In genomic region chr17:40500709-40501108, GRCh38 we compare ENCODE assay signal across 28 cellular contexts. TPM values are rescaled to one million over a fixed set of nuclear protein-coding genes. Genes with fewer than 3 reads are reported as not detected.
A peak's percentile ranks its signal among the peaks of the same experiment; 100 is the strongest.
DNase-seq lines count a peak whose midpoint lies in the region; ATAC-seq and TF ChIP-seq lines count a peak whose summit lies in the region.
"Had no signal": no experiment of that assay in that cellular context is flagged by ENCODE, and none has a peak within 500 bp of the region (broad histone marks: within the 10 kb centered on the region; RNA-seq: fewer than 3 reads in every experiment).

No MANE protein-coding gene starts in this region.

- peak overlapping the region; percentile 99 for H3K4me2 ChIP-seq in HCT116 (ENCODE audit: low read length)
- H3K4me2 ChIP-seq in mesendoderm (ENCODE audit: low read length): no peak overlapping the region
- H3K4me2 ChIP-seq: hepatocyte, KMS-11 had no signal

- TF ChIP-seq EP300 in suprapubic skin (IDR thresholded peaks at IDR 0.05): no peak

- H3K27ac ChIP-seq in HCT116 (ENCODE audit: low read depth, low read length) (peak overlapping the region; percentile 41), mesendoderm (ENCODE audit: low read depth, low read length) (no peak overlapping the region), suprapubic skin (peak overlapping the region; percentile 91)
- H3K27ac ChIP-seq: adrenal gland, brain microvascular endothelial cell, hepatocyte, KMS-11, upper lobe of right lung had no signal

- peak overlapping the region; percentile 49 for H3K4ac ChIP-seq in mesendoderm (ENCODE audit: low read depth, low read length)

- intact Hi-C loops in HCT116 (cut with micrococcal nuclease): no loop called here

- H3K9me3 Mint-ChIP-seq in chondrocyte (ENCODE audit: low read depth): no peaks in the 10 kb centered on the region
- H3K9me3 Mint-ChIP-seq in activated CD4-positive, alpha-beta T cell treated with anti-CD3 and anti-CD28 coated beads, Interleukin-2, amount 10 ng/mL, durations not matched to agents 7 days and 5 days: no peaks in the 10 kb centered on the region
- H3K9me3 Mint-ChIP-seq: activated T-cell treated with anti-CD3 and anti-CD28 coated beads, Interleukin-2, amount 50 U/mL, for 24 hours; immature natural killer cell; stimulated activated naive CD8-positive, alpha-beta T cell treated with anti-CD3 and anti-CD28 coated beads, Interleukin-15, Interleukin-2, amounts not matched to agents 100 ng/mL and 50 ng/mL, for 24 hours had no signal

- H3K9ac ChIP-seq in HCT116 (ENCODE audit: low read length) (peak overlapping the region; percentile 73), mesendoderm (ENCODE audit: low read length) (peak overlapping the region; percentile 72)
- H3K9ac ChIP-seq: KMS-11 had no signal

- H3K36me3 Mint-ChIP-seq in chondrocyte (ENCODE audit: low read depth): no peaks in the 10 kb centered on the region
- no peaks in the 10 kb centered on the region for H3K36me3 Mint-ChIP-seq in activated CD4-positive, alpha-beta T cell treated with anti-CD3 and anti-CD28 coated beads, Interleukin-2, amount 10 ng/mL, durations not matched to agents 7 days and 5 days (ENCODE audit: low read depth)
- H3K36me3 Mint-ChIP-seq: CD14-positive monocyte, immature natural killer cell had no signal

- H3K27me3 Mint-ChIP-seq in chondrocyte (ENCODE audit: low read depth): no peaks in the 10 kb centered on the region
- peaks cover 5% of the 10 kb centered on the region for H3K27me3 Mint-ChIP-seq in activated CD4-positive, alpha-beta T cell treated with anti-CD3 and anti-CD28 coated beads, Interleukin-2, amount 10 ng/mL, durations not matched to agents 7 days and 5 days

- no peak for TF ChIP-seq RAD21 in HCT116 (IDR thresholded peaks at IDR 0.05; ENCODE audit: low read depth)

- peaks cover 1% of the 10 kb centered on the region for H3K79me1 ChIP-seq in mesendoderm (ENCODE audit: low read length)

- DNase-seq in HCT116 (ENCODE audit: low read depth, low spot score): no peak
- DNase-seq in chondrocyte (ENCODE audit: low spot score): peak; percentile 72
- DNase-seq in mesendoderm: no peak
- peak in 1 of 2 donors; percentile 61 for DNase-seq in suprapubic skin (ENCODE audit: low spot score in 2 of 2)
- no peak for DNase-seq in GM20000 (ENCODE audit: low spot score)
- no peak for DNase-seq in activated CD4-positive, alpha-beta T cell treated with anti-CD3 and anti-CD28 coated beads, Interleukin-2, amount 10 ng/mL, durations not matched to agents 7 days and 5 days
- DNase-seq in GM19240 (ENCODE audit: insufficient read length, low spot score): no peak
- DNase-seq: activated naive CD4-positive, alpha-beta T cell; activated T-cell treated with anti-CD3 and anti-CD28 coated beads, Interleukin-2, amount 50 U/mL, for 24 hours; adrenal gland; brain microvascular endothelial cell; immature natural killer cell; left ventricle myocardium superior; MV-4-11; NCI-H1694; NCI-H774; Right ventricle myocardium superior; stimulated activated CD4-positive, alpha-beta T cell treated with anti-CD3 and anti-CD28 coated beads, Interleukin-4, amount 100 ng/mL, for 4 hours; T1000; upper lobe of right lung had no signal

- H2AFZ ChIP-seq in HCT116 (ENCODE audit: low read depth, low read length, poor library complexity, severe bottlenecking): no peak overlapping the region
- H2AFZ ChIP-seq: hepatocyte had no signal

- H3K56ac ChIP-seq in mesendoderm (ENCODE audit: low read length): peak overlapping the region; percentile 91

- H3K18ac ChIP-seq in mesendoderm (ENCODE audit: low read length): peak overlapping the region; percentile 46

- H2AK5ac ChIP-seq in mesendoderm (ENCODE audit: low read length): peak overlapping the region; percentile 57

- peak; percentile 5; the same call in 1 of the 2 replicates for ATAC-seq in HCT116
- no peak for ATAC-seq in GM18861 (IDR thresholded peaks at IDR 0.05; ENCODE audit: unreplicated experiment)
- ATAC-seq: activated CD4-positive, CD25-positive, alpha-beta regulatory T cell treated with anti-CD3 and anti-CD28 coated beads, Interleukin-2, amount 50 U/mL, for 24 hours had no signal

- H3K4me3 Mint-ChIP-seq in chondrocyte (ENCODE audit: unreplicated experiment): no peak overlapping the region
- H3K4me3 Mint-ChIP-seq in activated CD4-positive, alpha-beta T cell treated with anti-CD3 and anti-CD28 coated beads, Interleukin-2, amount 10 ng/mL, durations not matched to agents 7 days and 5 days: no peak overlapping the region
- H3K4me3 Mint-ChIP-seq: activated T-cell treated with anti-CD3 and anti-CD28 coated beads, Interleukin-2, amount 50 U/mL, for 24 hours; immature natural killer cell; stimulated activated naive CD8-positive, alpha-beta T cell treated with anti-CD3 and anti-CD28 coated beads, Interleukin-15, Interleukin-2, amounts not matched to agents 100 ng/mL and 50 ng/mL, for 24 hours had no signal

- H4K20me1 ChIP-seq in HCT116 (ENCODE audit: insufficient read depth): no peaks in the 10 kb centered on the region

- WGBS in mesendoderm (ENCODE audit: extremely low coverage, insufficient coverage, low lambda C conversion rate): no CpG with 5 or more reads among the region's 10 CpGs
- WGBS in suprapubic skin: 60% methylated on average over 9 of the region's 10 CpGs

- H3K4me3 ChIP-seq in HCT116 (replicated peaks in 1 of 2; ENCODE audit: low read depth in 1 of 2, low read length in 2 of 2): peak overlapping the region; percentile 79 to 80
- no peak overlapping the region for H3K4me3 ChIP-seq in mesendoderm (ENCODE audit: low read length)
- H3K4me3 ChIP-seq in suprapubic skin: peak overlapping the region; percentile 59
- H3K4me3 ChIP-seq: adrenal gland, HAP-1, hepatocyte, mucosa of descending colon, upper lobe of right lung had no signal

- H3K27ac Mint-ChIP-seq in chondrocyte (ENCODE audit: unreplicated experiment): no peak overlapping the region
- H3K27ac Mint-ChIP-seq in activated CD4-positive, alpha-beta T cell treated with anti-CD3 and anti-CD28 coated beads, Interleukin-2, amount 10 ng/mL, durations not matched to agents 7 days and 5 days: no peak overlapping the region
- H3K27ac Mint-ChIP-seq: activated T-cell treated with anti-CD3 and anti-CD28 coated beads, Interleukin-2, amount 50 U/mL, for 24 hours; immature natural killer cell; stimulated activated naive CD8-positive, alpha-beta T cell treated with anti-CD3 and anti-CD28 coated beads, Interleukin-15, Interleukin-2, amounts not matched to agents 100 ng/mL and 50 ng/mL, for 24 hours had no signal

- H3K23ac ChIP-seq in mesendoderm (ENCODE audit: low read length): no peak overlapping the region

- H4K8ac ChIP-seq in mesendoderm (ENCODE audit: low read depth, low read length): no peak overlapping the region

- H3K27me3 ChIP-seq in HCT116 (ENCODE audit: insufficient read depth, low read length): no peaks in the 10 kb centered on the region
- H3K27me3 ChIP-seq in mesendoderm (ENCODE audit: insufficient read depth, low read length, poor library complexity): no peaks in the 10 kb centered on the region
- H3K27me3 ChIP-seq in suprapubic skin: no peaks in the 10 kb centered on the region
- H3K27me3 ChIP-seq: adrenal gland, brain microvascular endothelial cell, hepatocyte, upper lobe of right lung had no signal

- H4K5ac ChIP-seq in mesendoderm (ENCODE audit: low read length): no peak overlapping the region

- BruUV-seq in HCT116 (replicated peaks; lab: Mats Ljungman, UMichigan): no TSS peak

- CTCF ChIA-PET in HCT116 (lab: Charles Lee): interaction anchor here (1.7 to 3.0 kb wide), 3 partner anchors 24 to 59 kb away, joined by 5 to 17 read pairs (median 6); no protein-coding TSS in a partner anchor
- CTCF ChIA-PET in activated CD4-positive, alpha-beta T cell treated with anti-CD3 and anti-CD28 coated beads, Interleukin-2, amount 10 ng/mL, durations not matched to agents 7 days and 5 days (lab: Charles Lee): interaction anchor here (1.2 kb wide), 1 partner anchor 28 kb away, joined by 3 read pairs; no protein-coding TSS in a partner anchor

- H3K9me3 ChIP-seq in HCT116 (ENCODE audit: control insufficient read depth in 1 of 2, insufficient read depth in 1 of 2, low read depth in 1 of 2, low read length in 2 of 2): no peaks in the 10 kb centered on the region
- no peaks in the 10 kb centered on the region for H3K9me3 ChIP-seq in suprapubic skin
- H3K9me3 ChIP-seq: adrenal gland, HAP-1, mucosa of descending colon, upper lobe of right lung had no signal

- RAD21 ChIA-PET in HCT116 (lab: Charles Lee; ENCODE audit: low non-redundant PET in 1 of 2, low total read pairs in 2 of 2, uncharacterized antibody in 2 of 2, unreplicated experiment in 2 of 2): no interaction called here

- no peak overlapping the region for H2BK15ac ChIP-seq in mesendoderm (replicated peaks; ENCODE audit: low read depth)

- H3K4me1 ChIP-seq in HCT116 (ENCODE audit: control insufficient read depth in 1 of 2, insufficient read depth in 2 of 2, low read length in 2 of 2) (peaks cover 27 to 50% of the 10 kb centered on the region in 2 experiments), mesendoderm (ENCODE audit: control insufficient read depth, low read depth, low read length) (peaks cover 9% of the 10 kb centered on the region), suprapubic skin (peaks cover 48% of the 10 kb centered on the region)

- H3K4me1 Mint-ChIP-seq in chondrocyte (ENCODE audit: low read depth): peaks cover 34% of the 10 kb centered on the region
- peaks cover 20% of the 10 kb centered on the region for H3K4me1 Mint-ChIP-seq in activated CD4-positive, alpha-beta T cell treated with anti-CD3 and anti-CD28 coated beads, Interleukin-2, amount 10 ng/mL, durations not matched to agents 7 days and 5 days
- H3K4me1 Mint-ChIP-seq: CD14-positive monocyte, immature natural killer cell had no signal

- H2BK5ac ChIP-seq in mesendoderm (ENCODE audit: low read length): peak overlapping the region; percentile 9

- H3K79me2 ChIP-seq in HCT116 (ENCODE audit: insufficient read depth, low read length) (peaks cover 51% of the 10 kb centered on the region), mesendoderm (ENCODE audit: control insufficient read depth, insufficient read depth, low read length) (no peaks in the 10 kb centered on the region)
- H3K79me2 ChIP-seq: hepatocyte had no signal

- H3K9me2 ChIP-seq in HCT116 (ENCODE audit: insufficient read depth): no peaks in the 10 kb centered on the region

- H3K36me3 ChIP-seq in HCT116 (ENCODE audit: control insufficient read depth in 1 of 2, insufficient read depth in 2 of 2, low read length in 2 of 2) (peaks cover 8 to 13% of the 10 kb centered on the region in 2 experiments), mesendoderm (ENCODE audit: control insufficient read depth, insufficient read depth, low read length) (no peaks in the 10 kb centered on the region), suprapubic skin (peaks cover 13% of the 10 kb centered on the region)
- H3K36me3 ChIP-seq: adrenal gland, brain microvascular endothelial cell, HAP-1, upper lobe of right lung had no signal

- H2BK120ac ChIP-seq in mesendoderm (ENCODE audit: low read depth, low read length): no peak overlapping the region

- TF ChIP-seq POLR2A in HCT116 (IDR thresholded peaks at IDR 0.05; ENCODE audit: borderline replicate concordance, extremely low read depth, insufficient read depth, insufficient read length): no peak
- no peak for TF ChIP-seq POLR2A in suprapubic skin (IDR thresholded peaks at IDR 0.05)

- POLR2A ChIA-PET in HCT116 (lab: Charles Lee): interaction anchor here (1.3 kb wide), 1 partner anchor 19 kb away, joined by 7 read pairs; no protein-coding TSS in a partner anchor
- POLR2A ChIA-PET in activated CD4-positive, alpha-beta T cell treated with anti-CD3 and anti-CD28 coated beads, Interleukin-2, amount 10 ng/mL, durations not matched to agents 7 days and 5 days (lab: Charles Lee): no interaction called here

- no peak for TF ChIP-seq CTCF in HCT116 (IDR thresholded peaks at IDR 0.05 in 2 of 3, conservative IDR thresholded peaks at IDR 0.05 in 1 of 3; ENCODE audit: borderline replicate concordance in 1 of 3, insufficient read depth in 1 of 3, low read depth in 2 of 3, low read length in 2 of 3)
- TF ChIP-seq CTCF in chondrocyte (IDR thresholded peaks at IDR 0.05): no peak
- no peak for TF ChIP-seq CTCF in suprapubic skin (IDR thresholded peaks at IDR 0.05)
- TF ChIP-seq CTCF in GM20000 (IDR thresholded peaks at IDR 0.05; ENCODE audit: extremely low read depth, missing control alignments): no peak

RNA-seq across cellular contexts. Expression of gene TNS4, which starts 0.7 kb away (rescaled TPM):
- total RNA-seq in HCT116 (2021; ENCODE audit: unreplicated experiment): 36.6 TPM
- 7.4 and 9.3 TPM in 2 replicates for polyA plus RNA-seq in HCT116 (2012)
- total RNA-seq in chondrocyte: 0.39 TPM in 1 of 3 replicates, not detected in the others
- 5.7 TPM for polyA plus RNA-seq in mesendoderm (2013, experiment 1 of 2)
- 4.9 TPM for polyA plus RNA-seq in mesendoderm (2013, experiment 2 of 2)
- total RNA-seq in suprapubic skin: 1,000 to 10,000 TPM in 2 of 4 donors, 100 to 1,000 TPM in 2; 730 to 1,745 (median 1,078) TPM
- 1 to 10 TPM; 3.5 to 3.7 TPM for total RNA-seq in activated CD4-positive, alpha-beta T cell treated with anti-CD3 and anti-CD28 coated beads, Interleukin-2, amount 10 ng/mL, durations not matched to agents 7 days and 5 days
- total RNA-seq: hepatocyte, left ventricle myocardium superior, Right ventricle myocardium superior had no signal
- polyA plus RNA-seq: CD14-positive monocyte had no signal

RNA-seq across cellular contexts. Expression of gene IGFBP4, which starts 57.5 kb away (rescaled TPM):
- 2.0 TPM for total RNA-seq in HCT116 (2021; ENCODE audit: unreplicated experiment)
- 0.34 TPM in 1 of 2 replicates, not detected in the other for polyA plus RNA-seq in HCT116 (2012)
- total RNA-seq in chondrocyte: 351 to 496 TPM (median 486 TPM) in 3 replicates
- polyA plus RNA-seq in mesendoderm (2013, experiment 1 of 2): 39.6 TPM
- polyA plus RNA-seq in mesendoderm (2013, experiment 2 of 2): 39.0 TPM
- 10 to 100 TPM; 45.0 to 88.8 (median 74.6) TPM for total RNA-seq in suprapubic skin
- total RNA-seq in activated CD4-positive, alpha-beta T cell treated with anti-CD3 and anti-CD28 coated beads, Interleukin-2, amount 10 ng/mL, durations not matched to agents 7 days and 5 days: 10 to 100 TPM; 65.2 to 67.9 TPM

Comparison
In these comparisons a context has a peak if more than half of its experiments do, and no peak if none do; other contexts are left out.
1. RNA of gene TNS4, which starts 0.7 kb away (total RNA-seq): 730 to 1,745 TPM in suprapubic skin; 36.6 TPM in HCT116 (single experiment), 3.5 to 3.7 TPM in activated CD4-positive, alpha-beta T cell treated with anti-CD3 and anti-CD28 coated beads, Interleukin-2, amount 10 ng/mL, durations not matched to agents 7 days and 5 days and 0.39 TPM in chondrocyte; every median in the first group is over 10 times any median in the second.
2. RNA of gene IGFBP4, which starts 57.5 kb away (total RNA-seq): 351 to 496 TPM in chondrocyte, 45.0 to 88.8 TPM in suprapubic skin and 65.2 to 67.9 TPM in activated CD4-positive, alpha-beta T cell treated with anti-CD3 and anti-CD28 coated beads, Interleukin-2, amount 10 ng/mL, durations not matched to agents 7 days and 5 days; 2.0 TPM in HCT116 (single experiment); every median in the first group is over 10 times any median in the second.